In genomic region chr5:155418960-155419579, GRCh38 we compare ENCODE assay signal across 15 cellular contexts.
"Had no signal": no experiment of that assay in that cellular context is flagged by ENCODE, and none has a peak within 500 bp of the region (broad histone marks: within the 10 kb centered on the region; RNA-seq: fewer than 3 reads in every experiment).

No MANE protein-coding gene starts in this region.

- H3K4me3 ChIP-seq: body of pancreas, upper lobe of right lung had no signal

- H3K36me3 ChIP-seq: upper lobe of right lung had no signal

- ATAC-seq: activated naive CD4-positive, alpha-beta T cell treated with anti-CD3 and anti-CD28 coated beads, Interleukin-2, amount 50 U/mL, for 72 hours; activated T-cell treated with anti-CD3 and anti-CD28 coated beads, Interleukin-2, amount 50 U/mL, for 4 hours; body of pancreas; left cardiac atrium; upper lobe of right lung had no signal

- H3K27ac ChIP-seq: body of pancreas, upper lobe of right lung had no signal

- H3K9me3 ChIP-seq: body of pancreas, upper lobe of right lung had no signal

- H3K4me1 ChIP-seq: body of pancreas, upper lobe of right lung had no signal

- H3K27me3 ChIP-seq: body of pancreas, upper lobe of right lung had no signal

- DNase-seq: activated CD4-positive, alpha-beta T cell treated with anti-CD3 and anti-CD28 coated beads for 1 hour; activated CD4-positive, alpha-beta T cell treated with anti-CD3 and anti-CD28 coated beads, Interleukin-2, amount 50 U/mL, for 48 hours; activated effector memory CD4-positive, alpha-beta T cell treated with anti-CD3 and anti-CD28 coated beads, Interleukin-2, amount 50 U/mL, for 16 hours; activated T-cell treated with anti-CD3 and anti-CD28 coated beads, Interleukin-2, amount 50 U/mL, for 4 hours; amniotic stem cell; body of pancreas; cortex of kidney; effector CD8-positive, alpha-beta T cell; hypothalamus; left cardiac atrium; nephron progenitor cell; stimulated activated CD4-positive, alpha-beta T cell treated with anti-CD3 and anti-CD28 coated beads, Interleukin-15, amount 100 ng/mL, for 24 hours; stimulated activated CD4-positive, alpha-beta T cell treated with anti-CD3 and anti-CD28 coated beads, Interleukin-4, amount 100 ng/mL, for 24 hours; upper lobe of right lung had no signal
